8 cellular contexts compared by ENCODE assay signal in the genomic region with DNA sequence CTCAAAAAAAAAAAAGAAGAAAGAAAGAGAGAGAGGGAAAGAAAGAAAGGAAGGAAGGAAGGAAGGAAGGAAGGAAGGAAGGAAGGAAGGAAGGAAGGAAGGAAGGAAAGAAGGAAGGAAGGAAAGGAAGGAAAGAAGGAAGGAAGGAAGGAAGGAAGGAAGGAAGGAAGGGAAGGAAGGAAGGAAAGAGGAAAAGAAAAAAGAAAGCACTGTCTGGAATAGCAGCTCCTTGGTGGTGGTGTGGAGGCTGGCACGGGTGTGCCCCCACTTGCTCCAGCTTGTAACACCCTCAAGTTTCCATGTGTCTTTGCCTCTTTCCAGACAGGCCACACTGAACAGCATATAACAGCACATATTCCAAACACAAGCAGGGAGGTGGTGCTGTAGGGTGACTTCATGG. TPM values are rescaled to one million over a fixed set of nuclear protein-coding genes. Genes with fewer than 3 reads are reported as not detected.
DNase-seq lines count a peak whose midpoint lies in the region; ATAC-seq and TF ChIP-seq lines count a peak whose summit lies in the region.
"Not testable (repeated sequence)": the region's sequence is repeated elsewhere in the genome, so short reads cannot be mapped to it uniquely, and the experiment has no call there.
"Had no signal": no experiment of that assay in that cellular context is flagged by ENCODE, and none has a peak within 500 bp of the region (broad histone marks: within the 10 kb centered on the region; RNA-seq: fewer than 3 reads in every experiment).

No MANE protein-coding gene starts in this region.

- peak overlapping the region; percentile 73 for H3K27ac Mint-ChIP-seq in T-helper 2 cell treated with Interferon-gamma antibody and Interleukin-4, amounts not matched to agents 5 μg/mL and 100 μg/mL, for 36 hours
- peak overlapping the region; percentile 98 for H3K27ac Mint-ChIP-seq in activated T-helper 2 cell treated with anti-CD3 and anti-CD28 coated beads, Interferon-gamma antibody, Interleukin-2, Interleukin-4, amounts not matched to agents 10 μg/mL and 5 μg/mL and 100 μg/mL, durations not matched to agents 14 hours and 24 hours and 36 hours
- H3K27ac Mint-ChIP-seq in MCF 10A (ENCODE audit: low read depth, unreplicated experiment) = peak overlapping the region; percentile 84
- peak overlapping the region; percentile 55 for H3K27ac Mint-ChIP-seq in endothelial cell (ENCODE audit: unreplicated experiment)
- peak overlapping the region; percentile 34 for H3K27ac Mint-ChIP-seq in stimulated activated effector memory CD8-positive, alpha-beta T cell treated with anti-CD3 and anti-CD28 coated beads, Interleukin-12 subunit alpha, Interleukin-12 subunit beta, amount 100 ng/mL, for 72 hours

- not testable (repeated sequence) for H3K36me3 ChIP-seq in HEK293 (ENCODE audit: control insufficient read depth in 2 of 2, insufficient read depth in 1 of 2, low read length in 2 of 2)

- H3K4me1 ChIP-seq in HEK293 (ENCODE audit: control insufficient read depth, insufficient read depth, low read length) = not testable (repeated sequence)

- not testable (repeated sequence) for BruUV-seq in MCF 10A (replicated peaks; lab: Mats Ljungman, UMichigan)

- not testable (repeated sequence) for H3K27me3 Mint-ChIP-seq in T-helper 2 cell treated with Interferon-gamma antibody and Interleukin-4, amounts not matched to agents 5 μg/mL and 100 μg/mL, for 36 hours (ENCODE audit: low read depth); activated T-helper 2 cell treated with anti-CD3 and anti-CD28 coated beads, Interferon-gamma antibody, Interleukin-2, Interleukin-4, amounts not matched to agents 10 μg/mL and 5 μg/mL and 100 μg/mL, durations not matched to agents 14 hours and 24 hours and 36 hours (ENCODE audit: low read depth); MCF 10A (ENCODE audit: insufficient read depth, unreplicated experiment); endothelial cell (ENCODE audit: unreplicated experiment)

- not testable (repeated sequence) for H3K9me3 Mint-ChIP-seq in T-helper 2 cell treated with Interferon-gamma antibody and Interleukin-4, amounts not matched to agents 5 μg/mL and 100 μg/mL, for 36 hours; activated T-helper 2 cell treated with anti-CD3 and anti-CD28 coated beads, Interferon-gamma antibody, Interleukin-2, Interleukin-4, amounts not matched to agents 10 μg/mL and 5 μg/mL and 100 μg/mL, durations not matched to agents 14 hours and 24 hours and 36 hours; MCF 10A (ENCODE audit: unreplicated experiment); endothelial cell (ENCODE audit: unreplicated experiment); stimulated activated effector memory CD8-positive, alpha-beta T cell treated with anti-CD3 and anti-CD28 coated beads, Interleukin-12 subunit alpha, Interleukin-12 subunit beta, amount 100 ng/mL, for 72 hours

- not testable (repeated sequence) for H3K36me3 Mint-ChIP-seq in T-helper 2 cell treated with Interferon-gamma antibody and Interleukin-4, amounts not matched to agents 5 μg/mL and 100 μg/mL, for 36 hours (ENCODE audit: low read depth); activated T-helper 2 cell treated with anti-CD3 and anti-CD28 coated beads, Interferon-gamma antibody, Interleukin-2, Interleukin-4, amounts not matched to agents 10 μg/mL and 5 μg/mL and 100 μg/mL, durations not matched to agents 14 hours and 24 hours and 36 hours (ENCODE audit: low read depth); MCF 10A (ENCODE audit: insufficient read depth, unreplicated experiment); endothelial cell (ENCODE audit: low read depth, unreplicated experiment); stimulated activated effector memory CD8-positive, alpha-beta T cell treated with anti-CD3 and anti-CD28 coated beads, Interleukin-12 subunit alpha, Interleukin-12 subunit beta, amount 100 ng/mL, for 72 hours

- not testable (repeated sequence) for ATAC-seq in stimulated activated effector memory CD8-positive, alpha-beta T cell treated with anti-CD3 and anti-CD28 coated beads, Interleukin-12 subunit alpha, Interleukin-12 subunit beta, amount 100 ng/mL, for 72 hours

- not testable (repeated sequence) for H3K4me3 ChIP-seq in HEK293 (ENCODE audit: low read depth, low read length)

- CTCF ChIA-PET in HEK293 (lab: Yijun Ruan, JAX) = interaction anchor here (0.7 to 14.8 kb wide), 8 partner anchors 18 to 207 kb away, joined by 3 to 308 read pairs (median 5); a partner anchor contains a TSS
- CTCF ChIA-PET in MCF 10A (lab: Yijun Ruan, JAX) = interaction anchor here (0.6 to 3.5 kb wide), 6 partner anchors 11 to 206 kb away, joined by 3 to 15 read pairs (median 8); a partner anchor contains a TSS

- POLR2A ChIA-PET in HEK293 (lab: Yijun Ruan, JAX) = interaction anchor here (0.6 kb wide), 1 partner anchor 149 kb away, joined by 3 read pairs; no protein-coding TSS in a partner anchor
- POLR2A ChIA-PET in MCF 10A (lab: Yijun Ruan, JAX) = interaction anchor here (0.5 to 1.1 kb wide), 2 partner anchors 24 to 101 kb away, joined by 3 to 4 read pairs; no protein-coding TSS in a partner anchor

- not testable (repeated sequence) for TF ChIP-seq CTCF in HEK293 (tag by site-specific recombination; IDR thresholded peaks at IDR 0.05); MCF 10A (IDR thresholded peaks at IDR 0.05; ENCODE audit: unreplicated experiment); endothelial cell (IDR thresholded peaks at IDR 0.05; ENCODE audit: unreplicated experiment)

- not testable (repeated sequence) for H3K27ac ChIP-seq in HEK293 (ENCODE audit: extremely low read depth, low read depth, low read length)

- intact Hi-C loops in activated T-helper 2 cell treated with anti-CD3 and anti-CD28 coated beads, Interferon-gamma antibody, Interleukin-2, Interleukin-4, amounts not matched to agents 10 μg/mL and 5 μg/mL and 100 μg/mL, durations not matched to agents 14 hours and 24 hours and 36 hours (cut with micrococcal nuclease); MCF 10A (cut with micrococcal nuclease): not testable (repeated sequence)

- DNase-seq in T-helper 2 cell treated with Interferon-gamma antibody and Interleukin-4, amounts not matched to agents 5 μg/mL and 100 μg/mL, for 36 hours (ENCODE audit: low spot score); activated T-helper 2 cell treated with anti-CD3 and anti-CD28 coated beads, Interferon-gamma antibody, Interleukin-2, Interleukin-4, amounts not matched to agents 10 μg/mL and 5 μg/mL and 100 μg/mL, durations not matched to agents 14 hours and 24 hours and 36 hours (ENCODE audit: low spot score); MCF 10A (ENCODE audit: unreplicated experiment); endothelial cell (ENCODE audit: low spot score); stimulated activated effector memory CD8-positive, alpha-beta T cell treated with anti-CD3 and anti-CD28 coated beads, Interleukin-12 subunit alpha, Interleukin-12 subunit beta, amount 100 ng/mL, for 72 hours (ENCODE audit: low spot score in 2 of 2): not testable (repeated sequence)

- H3K4me3 Mint-ChIP-seq in T-helper 2 cell treated with Interferon-gamma antibody and Interleukin-4, amounts not matched to agents 5 μg/mL and 100 μg/mL, for 36 hours; MCF 10A (ENCODE audit: unreplicated experiment); endothelial cell (ENCODE audit: unreplicated experiment); stimulated activated effector memory CD8-positive, alpha-beta T cell treated with anti-CD3 and anti-CD28 coated beads, Interleukin-12 subunit alpha, Interleukin-12 subunit beta, amount 100 ng/mL, for 72 hours: not testable (repeated sequence)
- peak overlapping the region; percentile 17 for H3K4me3 Mint-ChIP-seq in activated T-helper 2 cell treated with anti-CD3 and anti-CD28 coated beads, Interferon-gamma antibody, Interleukin-2, Interleukin-4, amounts not matched to agents 10 μg/mL and 5 μg/mL and 100 μg/mL, durations not matched to agents 14 hours and 24 hours and 36 hours (ENCODE audit: low read depth)

- not testable (repeated sequence) for H3K9me3 ChIP-seq in HEK293 (ENCODE audit: control insufficient read depth, insufficient read depth, low read depth, low read length)

- peaks cover 28% of the 10 kb centered on the region for H3K4me1 Mint-ChIP-seq in T-helper 2 cell treated with Interferon-gamma antibody and Interleukin-4, amounts not matched to agents 5 μg/mL and 100 μg/mL, for 36 hours (ENCODE audit: low read depth)
- peaks cover 48% of the 10 kb centered on the region for H3K4me1 Mint-ChIP-seq in activated T-helper 2 cell treated with anti-CD3 and anti-CD28 coated beads, Interferon-gamma antibody, Interleukin-2, Interleukin-4, amounts not matched to agents 10 μg/mL and 5 μg/mL and 100 μg/mL, durations not matched to agents 14 hours and 24 hours and 36 hours (ENCODE audit: low read depth)
- H3K4me1 Mint-ChIP-seq in MCF 10A (ENCODE audit: insufficient read depth, unreplicated experiment); endothelial cell (ENCODE audit: unreplicated experiment): not testable (repeated sequence)
- H3K4me1 Mint-ChIP-seq in stimulated activated effector memory CD8-positive, alpha-beta T cell treated with anti-CD3 and anti-CD28 coated beads, Interleukin-12 subunit alpha, Interleukin-12 subunit beta, amount 100 ng/mL, for 72 hours = peaks cover 16% of the 10 kb centered on the region

TF ChIP-seq in HEK293, 187 proteins besides CTCF, POLR2A, EP300 and RAD21:
- TF ChIP-seq ZNF366 (tag by site-specific recombination; conservative IDR thresholded peaks at IDR 0.05) = peak; percentile 85

RNA-seq across cellular contexts. Expression of a gene that starts 26.6 kb away (rescaled TPM):
- total RNA-seq in activated T-helper 2 cell treated with anti-CD3 and anti-CD28 coated beads, Interferon-gamma antibody, Interleukin-2, Interleukin-4, amounts not matched to agents 10 μg/mL and 5 μg/mL and 100 μg/mL, durations not matched to agents 14 hours and 24 hours and 36 hours = 1.5 and 1.6 TPM in 2 replicates
- total RNA-seq in MCF 10A (2022) (1.1 and 1.5 TPM in 2 replicates), endothelial cell (ENCODE audit: unreplicated experiment) (28.1 TPM)
- total RNA-seq: CD4-positive, alpha-beta T cell; CD8-positive, alpha-beta memory T cell had no signal

RNA-seq across cellular contexts. Expression of a gene that starts 45.1 kb away (rescaled TPM):
- total RNA-seq in activated T-helper 2 cell treated with anti-CD3 and anti-CD28 coated beads, Interferon-gamma antibody, Interleukin-2, Interleukin-4, amounts not matched to agents 10 μg/mL and 5 μg/mL and 100 μg/mL, durations not matched to agents 14 hours and 24 hours and 36 hours = 134 and 143 TPM in 2 replicates
- total RNA-seq in MCF 10A (2022) (9.6 and 14.0 TPM in 2 replicates), endothelial cell (ENCODE audit: unreplicated experiment) (23.1 TPM)

Comparison
In these comparisons a context has a peak if more than half of its experiments do, and no peak if none do; other contexts are left out.
1. H3K27ac Mint-ChIP-seq: peak in every context shown above with its lines; median percentile 98 in activated T-helper 2 cell treated with anti-CD3 and anti-CD28 coated beads, Interferon-gamma antibody, Interleukin-2, Interleukin-4, amounts not matched to agents 10 μg/mL and 5 μg/mL and 100 μg/mL, durations not matched to agents 14 hours and 24 hours and 36 hours; 84 in MCF 10A; 73 in T-helper 2 cell treated with Interferon-gamma antibody and Interleukin-4, amounts not matched to agents 5 μg/mL and 100 μg/mL, for 36 hours; 55 in endothelial cell; 34 in stimulated activated effector memory CD8-positive, alpha-beta T cell treated with anti-CD3 and anti-CD28 coated beads, Interleukin-12 subunit alpha, Interleukin-12 subunit beta, amount 100 ng/mL, for 72 hours.
2. RNA of a gene that starts 26.6 kb away (total RNA-seq): 28.1 TPM in endothelial cell (single experiment); 1.5 to 1.6 TPM in activated T-helper 2 cell treated with anti-CD3 and anti-CD28 coated beads, Interferon-gamma antibody, Interleukin-2, Interleukin-4, amounts not matched to agents 10 μg/mL and 5 μg/mL and 100 μg/mL, durations not matched to agents 14 hours and 24 hours and 36 hours and 1.1 to 1.5 TPM in MCF 10A; every median in the first group is over 10 times any median in the second.